ENCODE assay signal across 21 cellular contexts in genomic region chr22:17897411-17897810, GRCh38.
"Had no signal": no experiment of that assay in that cellular context is flagged by ENCODE, and none has a peak within 500 bp of the region (broad histone marks: within the 10 kb centered on the region; RNA-seq: fewer than 3 reads in every experiment).

No MANE protein-coding gene starts in this region.

- H3K27me3 Mint-ChIP-seq: activated CD4-positive, alpha-beta memory T cell treated with anti-CD3 and anti-CD28 coated beads, Interleukin-2, amount 10 ng/mL, durations not matched to agents 7 days and 5 days; activated CD4-positive, alpha-beta T cell treated with anti-CD3 and anti-CD28 coated beads for 36 hours; activated naive CD8-positive, alpha-beta T cell treated with anti-CD3 and anti-CD28 coated beads, Interleukin-2, amount 10 ng/mL, durations not matched to agents 7 days and 5 days; naive B cell; T-cell had no signal

- H3K9me3 ChIP-seq: breast epithelium, esophagus squamous epithelium, thoracic aorta, uterus had no signal

- H3K27ac Mint-ChIP-seq: activated CD4-positive, alpha-beta memory T cell treated with anti-CD3 and anti-CD28 coated beads, Interleukin-2, amount 10 ng/mL, durations not matched to agents 7 days and 5 days; activated CD4-positive, alpha-beta T cell treated with anti-CD3 and anti-CD28 coated beads for 36 hours; activated naive CD8-positive, alpha-beta T cell treated with anti-CD3 and anti-CD28 coated beads, Interleukin-2, amount 10 ng/mL, durations not matched to agents 7 days and 5 days; activated T-cell treated with anti-CD3 and anti-CD28 coated beads, Interleukin-2, amount 50 U/mL, for 72 hours; T-cell had no signal

- H3K4me3 Mint-ChIP-seq: activated CD4-positive, alpha-beta memory T cell treated with anti-CD3 and anti-CD28 coated beads, Interleukin-2, amount 10 ng/mL, durations not matched to agents 7 days and 5 days; activated CD4-positive, alpha-beta T cell treated with anti-CD3 and anti-CD28 coated beads for 36 hours; activated naive CD8-positive, alpha-beta T cell treated with anti-CD3 and anti-CD28 coated beads, Interleukin-2, amount 10 ng/mL, durations not matched to agents 7 days and 5 days; activated T-cell treated with anti-CD3 and anti-CD28 coated beads, Interleukin-2, amount 50 U/mL, for 72 hours; naive B cell; T-cell had no signal

- H3K27me3 ChIP-seq: breast epithelium, esophagus squamous epithelium, uterus had no signal

- H3K9me3 Mint-ChIP-seq: activated CD4-positive, alpha-beta memory T cell treated with anti-CD3 and anti-CD28 coated beads, Interleukin-2, amount 10 ng/mL, durations not matched to agents 7 days and 5 days; activated naive CD8-positive, alpha-beta T cell treated with anti-CD3 and anti-CD28 coated beads, Interleukin-2, amount 10 ng/mL, durations not matched to agents 7 days and 5 days; activated T-cell treated with anti-CD3 and anti-CD28 coated beads, Interleukin-2, amount 50 U/mL, for 72 hours; naive B cell; T-cell had no signal

- H3K36me3 ChIP-seq: breast epithelium, uterus had no signal

- H3K27ac ChIP-seq: thoracic aorta, uterus had no signal

- DNase-seq: activated CD4-positive, alpha-beta memory T cell treated with anti-CD3 and anti-CD28 coated beads, Interleukin-2, amount 10 ng/mL, durations not matched to agents 7 days and 5 days; activated CD4-positive, alpha-beta T cell treated with anti-CD3 and anti-CD28 coated beads for 36 hours; activated CD8-positive, alpha-beta memory T cell treated with anti-CD3 and anti-CD28 coated beads, Interleukin-2, amount 50 U/mL, for 4 hours; activated gamma-delta T cell treated with Interleukin-2 at 50 U/mL for 16 hours; activated naive CD8-positive, alpha-beta T cell treated with anti-CD3 and anti-CD28 coated beads, Interleukin-2, amount 10 ng/mL, durations not matched to agents 7 days and 5 days; activated T-cell treated with anti-CD3 and anti-CD28 coated beads, Interleukin-2, amount 50 U/mL, for 72 hours; aorta; esophagus squamous epithelium; foreskin fibroblast; islet precursor cell; midbrain; naive B cell; posterior cingulate gyrus; stimulated activated CD4-positive, alpha-beta T cell treated with anti-CD3 and anti-CD28 coated beads, Interleukin-4, amount 100 ng/mL, for 1 hour; stimulated activated CD8-positive, alpha-beta memory T cell treated with anti-CD3 and anti-CD28 coated beads, Interleukin-4, amount 100 ng/mL, for 48 hours; stimulated activated naive CD8-positive, alpha-beta T cell treated with anti-CD3 and anti-CD28 coated beads, Interleukin-15, Interleukin-2, amounts not matched to agents 100 U/mL and 50 U/mL, for 24 hours; T-cell; T1000; uterus had no signal

- H3K4me3 ChIP-seq: esophagus squamous epithelium, thoracic aorta, uterus had no signal

- H3K4me1 ChIP-seq: esophagus squamous epithelium, uterus had no signal
